8 cellular contexts compared by ENCODE assay signal in the genomic region with DNA sequence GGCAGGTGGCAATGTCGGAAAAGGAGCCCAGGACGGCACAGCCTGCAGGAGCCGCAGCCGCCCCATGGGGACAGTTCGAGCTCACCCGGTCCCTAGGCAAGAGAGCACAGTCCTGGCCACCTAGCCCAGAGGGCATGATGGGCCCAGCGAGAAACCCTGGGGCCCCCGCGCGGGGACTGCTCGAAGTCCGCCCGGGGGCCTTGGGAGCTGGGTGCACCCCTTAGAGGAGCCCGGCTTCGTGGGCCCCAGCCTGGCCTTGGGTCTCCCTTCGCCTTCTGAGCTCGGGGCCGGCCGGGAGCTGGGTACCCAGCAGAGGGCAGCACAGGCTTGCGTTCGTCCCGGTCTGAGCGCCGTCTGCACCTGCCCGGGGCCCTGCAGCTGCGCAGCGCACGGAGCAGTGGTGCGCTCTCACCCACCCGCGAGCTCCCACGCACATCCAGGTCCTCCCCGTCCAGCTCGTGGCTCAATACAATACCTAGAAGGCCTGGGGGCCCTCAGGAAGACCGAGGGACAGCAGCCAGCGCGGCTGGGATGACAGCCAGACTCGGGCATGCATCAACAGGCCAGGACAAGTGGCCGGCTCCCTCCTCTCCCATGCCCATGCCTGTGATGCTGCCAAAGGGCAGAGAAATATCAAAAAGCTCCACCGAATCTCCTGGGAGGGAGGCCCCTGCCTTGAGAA.
DNase-seq lines count a peak whose midpoint lies in the region; ATAC-seq and TF ChIP-seq lines count a peak whose summit lies in the region.

No MANE protein-coding gene starts in this region.

- H3K9me3 ChIP-seq in ES-I3 (ENCODE audit: control insufficient read depth, insufficient read depth, low read length) (no peaks in the 10 kb centered on the region), HAP-1 (no peaks in the 10 kb centered on the region), vagina (no peaks in the 10 kb centered on the region)

- no peaks in the 10 kb centered on the region for H3K9me3 Mint-ChIP-seq in activated naive CD8-positive, alpha-beta T cell (ENCODE audit: low read depth)
- H3K9me3 Mint-ChIP-seq in progenitor cell of endocrine pancreas (ENCODE audit: low read depth) = peaks cover under 1% of the 10 kb centered on the region

- no peaks in the 10 kb centered on the region for H3K36me3 ChIP-seq in ES-I3 (ENCODE audit: insufficient read depth, low read length)
- no peaks in the 10 kb centered on the region for H3K36me3 ChIP-seq in HAP-1 (replicated peaks)
- H3K36me3 ChIP-seq in vagina = no peaks in the 10 kb centered on the region

- no peak overlapping the region for H3K27ac ChIP-seq in vagina

- DNase-seq in HAP-1 (ENCODE audit: low spot score in 2 of 2) (peak; percentile 76 to 87), M059J (ENCODE audit: low read depth) (peak; percentile 59), cardiac septum (ENCODE audit: low spot score) (peak; percentile 84), progenitor cell of endocrine pancreas (ENCODE audit: low spot score, unreplicated experiment) (peak; percentile 71), vagina (ENCODE audit: extremely low spot score in 2 of 2) (no peak)

- 0 out of 2 replicates have a peak overlapping the region, but pooled peaks have one; percentile 10 for H3K4me3 ChIP-seq in HAP-1
- H3K4me3 ChIP-seq in vagina = peak overlapping the region in 1 of 2 donors; percentile 28

- no peak overlapping the region for H3K27ac Mint-ChIP-seq in activated naive CD8-positive, alpha-beta T cell
- no peak overlapping the region for H3K27ac Mint-ChIP-seq in progenitor cell of endocrine pancreas

- H3K27me3 ChIP-seq in HAP-1 (ENCODE audit: low read depth) (peaks cover 4% of the 10 kb centered on the region; the same call in 1 of the 2 replicates), vagina (no peaks in the 10 kb centered on the region)

- H3K4me1 ChIP-seq in ES-I3 (ENCODE audit: insufficient read depth, low read length) (no peaks in the 10 kb centered on the region), HAP-1 (peaks cover 6% of the 10 kb centered on the region), vagina (peaks cover 13% of the 10 kb centered on the region)

- no peaks in the 10 kb centered on the region for H3K36me3 Mint-ChIP-seq in activated naive CD8-positive, alpha-beta T cell
- H3K36me3 Mint-ChIP-seq in progenitor cell of endocrine pancreas (ENCODE audit: insufficient read depth) = no peaks in the 10 kb centered on the region

- H3K4me1 Mint-ChIP-seq in activated naive CD8-positive, alpha-beta T cell (ENCODE audit: low read depth) = peaks cover 14% of the 10 kb centered on the region
- H3K4me1 Mint-ChIP-seq in progenitor cell of endocrine pancreas (ENCODE audit: low read depth) = peaks cover 6% of the 10 kb centered on the region

- in situ Hi-C loops in HAP-1 (cut with MboI; ENCODE audit: low sequenced_read_pairs) = no loop called here

- H3K4me3 Mint-ChIP-seq in activated naive CD8-positive, alpha-beta T cell = peak overlapping the region; percentile 51
- peak overlapping the region; percentile 61 for H3K4me3 Mint-ChIP-seq in progenitor cell of endocrine pancreas (ENCODE audit: low read depth)

- H3K27me3 Mint-ChIP-seq in activated naive CD8-positive, alpha-beta T cell = peaks cover 39% of the 10 kb centered on the region
- H3K27me3 Mint-ChIP-seq in progenitor cell of endocrine pancreas = peaks cover 66% of the 10 kb centered on the region

- TF ChIP-seq POLR2A in vagina (IDR thresholded peaks at IDR 0.05) = no peak

- peak overlapping the region; percentile 28 for H3K9ac ChIP-seq in ES-I3 (ENCODE audit: low read depth, low read length)

- TF ChIP-seq CTCF in progenitor cell of endocrine pancreas (IDR thresholded peaks at IDR 0.05; ENCODE audit: unreplicated experiment) (peak; percentile 93), vagina (IDR thresholded peaks at IDR 0.05) (peak; percentile 42 to 73 (median 52))

- intact Hi-C loops in cardiac septum (cut with DNase I) (loop anchor here (2.0 kb wide), 1 partner anchor 302 kb away; no protein-coding TSS in a partner anchor), vagina (cut with DNase I) (no loop called here)

- peak; percentile 98 for ATAC-seq in SK-N-SH treated with all-trans-retinoic acid at 6 μM for 48 hours

TF ChIP-seq in SK-N-SH treated with all-trans-retinoic acid at 6 μM for 48 hours, 23 proteins besides CTCF, POLR2A, EP300 and RAD21:
- TF ChIP-seq ZFP3 (CRISPR knock-in tag; IDR thresholded peaks at IDR 0.05) (no peak), CSDC2 (CRISPR knock-in tag; IDR thresholded peaks at IDR 0.05) (no peak), ZNF565 (CRISPR knock-in tag; conservative IDR thresholded peaks at IDR 0.05; ENCODE audit: low read depth) (no peak), SNAI2 (CRISPR knock-in tag; IDR thresholded peaks at IDR 0.05) (no peak), ESRRG (CRISPR knock-in tag; IDR thresholded peaks at IDR 0.05) (no peak), GLIS3 (CRISPR knock-in tag; IDR thresholded peaks at IDR 0.05) (no peak), BACH2 (CRISPR knock-in tag; IDR thresholded peaks at IDR 0.05; ENCODE audit: borderline replicate concordance) (no peak), RARB (CRISPR knock-in tag; IDR thresholded peaks at IDR 0.05) (no peak)
- TF ChIP-seq, protein P1, sequence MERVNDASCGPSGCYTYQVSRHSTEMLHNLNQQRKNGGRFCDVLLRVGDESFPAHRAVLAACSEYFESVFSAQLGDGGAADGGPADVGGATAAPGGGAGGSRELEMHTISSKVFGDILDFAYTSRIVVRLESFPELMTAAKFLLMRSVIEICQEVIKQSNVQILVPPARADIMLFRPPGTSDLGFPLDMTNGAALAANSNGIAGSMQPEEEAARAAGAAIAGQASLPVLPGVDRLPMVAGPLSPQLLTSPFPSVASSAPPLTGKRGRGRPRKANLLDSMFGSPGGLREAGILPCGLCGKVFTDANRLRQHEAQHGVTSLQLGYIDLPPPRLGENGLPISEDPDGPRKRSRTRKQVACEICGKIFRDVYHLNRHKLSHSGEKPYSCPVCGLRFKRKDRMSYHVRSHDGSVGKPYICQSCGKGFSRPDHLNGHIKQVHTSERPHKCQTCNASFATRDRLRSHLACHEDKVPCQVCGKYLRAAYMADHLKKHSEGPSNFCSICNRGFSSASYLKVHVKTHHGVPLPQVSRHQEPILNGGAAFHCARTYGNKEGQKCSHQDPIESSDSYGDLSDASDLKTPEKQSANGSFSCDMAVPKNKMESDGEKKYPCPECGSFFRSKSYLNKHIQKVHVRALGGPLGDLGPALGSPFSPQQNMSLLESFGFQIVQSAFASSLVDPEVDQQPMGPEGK (CRISPR knock-in tag; IDR thresholded peaks at IDR 0.05; ENCODE audit: borderline replicate concordance) = no peak
- TF ChIP-seq, protein P2, sequence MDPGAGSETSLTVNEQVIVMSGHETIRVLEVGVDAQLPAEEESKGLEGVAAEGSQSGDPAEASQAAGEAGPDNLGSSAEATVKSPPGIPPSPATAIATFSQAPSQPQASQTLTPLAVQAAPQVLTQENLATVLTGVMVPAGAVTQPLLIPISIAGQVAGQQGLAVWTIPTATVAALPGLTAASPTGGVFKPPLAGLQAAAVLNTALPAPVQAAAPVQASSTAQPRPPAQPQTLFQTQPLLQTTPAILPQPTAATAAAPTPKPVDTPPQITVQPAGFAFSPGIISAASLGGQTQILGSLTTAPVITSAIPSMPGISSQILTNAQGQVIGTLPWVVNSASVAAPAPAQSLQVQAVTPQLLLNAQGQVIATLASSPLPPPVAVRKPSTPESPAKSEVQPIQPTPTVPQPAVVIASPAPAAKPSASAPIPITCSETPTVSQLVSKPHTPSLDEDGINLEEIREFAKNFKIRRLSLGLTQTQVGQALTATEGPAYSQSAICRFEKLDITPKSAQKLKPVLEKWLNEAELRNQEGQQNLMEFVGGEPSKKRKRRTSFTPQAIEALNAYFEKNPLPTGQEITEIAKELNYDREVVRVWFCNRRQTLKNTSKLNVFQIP (CRISPR knock-in tag; IDR thresholded peaks at IDR 0.05; ENCODE audit: borderline replicate concordance, low read depth) = no peak

Comparison
In these comparisons a context has a peak if more than half of its experiments do, and no peak if none do; other contexts are left out.
1. DNase-seq: peak in HAP-1 (2 of 2), M059J (single experiment), cardiac septum (single experiment) and progenitor cell of endocrine pancreas (single experiment); none in vagina (0 of 2).